Comparison of ENCODE assay signal across 1 cellular context in genomic region chr10:88081457-88082054, GRCh38.
TF ChIP-seq lines count a peak whose summit lies in the region.

No MANE protein-coding gene starts in this region.

TF ChIP-seq in H1, 55 proteins besides CTCF, POLR2A, EP300 and RAD21:
- TF ChIP-seq RXRA (IDR thresholded peaks at IDR 0.05; ENCODE audit: insufficient read depth, low read depth, low read length) (no peak), SP2 (IDR thresholded peaks at IDR 0.05; ENCODE audit: low read length) (no peak), ATF2 (IDR thresholded peaks at IDR 0.05; ENCODE audit: low read length) (no peak), CTBP2 (IDR thresholded peaks at IDR 0.05; ENCODE audit: borderline replicate concordance, insufficient read depth, insufficient read length, low read length) (no peak), KDM1A (IDR thresholded peaks at IDR 0.05; ENCODE audit: borderline replicate concordance, low read length) (no peak), TAF7 (optimal IDR thresholded peaks at IDR 0.05; ENCODE audit: borderline replicate concordance, low read depth, low read length) (no peak), CREB1 (IDR thresholded peaks at IDR 0.05) (no peak)
- TF ChIP-seq, protein P1, sequence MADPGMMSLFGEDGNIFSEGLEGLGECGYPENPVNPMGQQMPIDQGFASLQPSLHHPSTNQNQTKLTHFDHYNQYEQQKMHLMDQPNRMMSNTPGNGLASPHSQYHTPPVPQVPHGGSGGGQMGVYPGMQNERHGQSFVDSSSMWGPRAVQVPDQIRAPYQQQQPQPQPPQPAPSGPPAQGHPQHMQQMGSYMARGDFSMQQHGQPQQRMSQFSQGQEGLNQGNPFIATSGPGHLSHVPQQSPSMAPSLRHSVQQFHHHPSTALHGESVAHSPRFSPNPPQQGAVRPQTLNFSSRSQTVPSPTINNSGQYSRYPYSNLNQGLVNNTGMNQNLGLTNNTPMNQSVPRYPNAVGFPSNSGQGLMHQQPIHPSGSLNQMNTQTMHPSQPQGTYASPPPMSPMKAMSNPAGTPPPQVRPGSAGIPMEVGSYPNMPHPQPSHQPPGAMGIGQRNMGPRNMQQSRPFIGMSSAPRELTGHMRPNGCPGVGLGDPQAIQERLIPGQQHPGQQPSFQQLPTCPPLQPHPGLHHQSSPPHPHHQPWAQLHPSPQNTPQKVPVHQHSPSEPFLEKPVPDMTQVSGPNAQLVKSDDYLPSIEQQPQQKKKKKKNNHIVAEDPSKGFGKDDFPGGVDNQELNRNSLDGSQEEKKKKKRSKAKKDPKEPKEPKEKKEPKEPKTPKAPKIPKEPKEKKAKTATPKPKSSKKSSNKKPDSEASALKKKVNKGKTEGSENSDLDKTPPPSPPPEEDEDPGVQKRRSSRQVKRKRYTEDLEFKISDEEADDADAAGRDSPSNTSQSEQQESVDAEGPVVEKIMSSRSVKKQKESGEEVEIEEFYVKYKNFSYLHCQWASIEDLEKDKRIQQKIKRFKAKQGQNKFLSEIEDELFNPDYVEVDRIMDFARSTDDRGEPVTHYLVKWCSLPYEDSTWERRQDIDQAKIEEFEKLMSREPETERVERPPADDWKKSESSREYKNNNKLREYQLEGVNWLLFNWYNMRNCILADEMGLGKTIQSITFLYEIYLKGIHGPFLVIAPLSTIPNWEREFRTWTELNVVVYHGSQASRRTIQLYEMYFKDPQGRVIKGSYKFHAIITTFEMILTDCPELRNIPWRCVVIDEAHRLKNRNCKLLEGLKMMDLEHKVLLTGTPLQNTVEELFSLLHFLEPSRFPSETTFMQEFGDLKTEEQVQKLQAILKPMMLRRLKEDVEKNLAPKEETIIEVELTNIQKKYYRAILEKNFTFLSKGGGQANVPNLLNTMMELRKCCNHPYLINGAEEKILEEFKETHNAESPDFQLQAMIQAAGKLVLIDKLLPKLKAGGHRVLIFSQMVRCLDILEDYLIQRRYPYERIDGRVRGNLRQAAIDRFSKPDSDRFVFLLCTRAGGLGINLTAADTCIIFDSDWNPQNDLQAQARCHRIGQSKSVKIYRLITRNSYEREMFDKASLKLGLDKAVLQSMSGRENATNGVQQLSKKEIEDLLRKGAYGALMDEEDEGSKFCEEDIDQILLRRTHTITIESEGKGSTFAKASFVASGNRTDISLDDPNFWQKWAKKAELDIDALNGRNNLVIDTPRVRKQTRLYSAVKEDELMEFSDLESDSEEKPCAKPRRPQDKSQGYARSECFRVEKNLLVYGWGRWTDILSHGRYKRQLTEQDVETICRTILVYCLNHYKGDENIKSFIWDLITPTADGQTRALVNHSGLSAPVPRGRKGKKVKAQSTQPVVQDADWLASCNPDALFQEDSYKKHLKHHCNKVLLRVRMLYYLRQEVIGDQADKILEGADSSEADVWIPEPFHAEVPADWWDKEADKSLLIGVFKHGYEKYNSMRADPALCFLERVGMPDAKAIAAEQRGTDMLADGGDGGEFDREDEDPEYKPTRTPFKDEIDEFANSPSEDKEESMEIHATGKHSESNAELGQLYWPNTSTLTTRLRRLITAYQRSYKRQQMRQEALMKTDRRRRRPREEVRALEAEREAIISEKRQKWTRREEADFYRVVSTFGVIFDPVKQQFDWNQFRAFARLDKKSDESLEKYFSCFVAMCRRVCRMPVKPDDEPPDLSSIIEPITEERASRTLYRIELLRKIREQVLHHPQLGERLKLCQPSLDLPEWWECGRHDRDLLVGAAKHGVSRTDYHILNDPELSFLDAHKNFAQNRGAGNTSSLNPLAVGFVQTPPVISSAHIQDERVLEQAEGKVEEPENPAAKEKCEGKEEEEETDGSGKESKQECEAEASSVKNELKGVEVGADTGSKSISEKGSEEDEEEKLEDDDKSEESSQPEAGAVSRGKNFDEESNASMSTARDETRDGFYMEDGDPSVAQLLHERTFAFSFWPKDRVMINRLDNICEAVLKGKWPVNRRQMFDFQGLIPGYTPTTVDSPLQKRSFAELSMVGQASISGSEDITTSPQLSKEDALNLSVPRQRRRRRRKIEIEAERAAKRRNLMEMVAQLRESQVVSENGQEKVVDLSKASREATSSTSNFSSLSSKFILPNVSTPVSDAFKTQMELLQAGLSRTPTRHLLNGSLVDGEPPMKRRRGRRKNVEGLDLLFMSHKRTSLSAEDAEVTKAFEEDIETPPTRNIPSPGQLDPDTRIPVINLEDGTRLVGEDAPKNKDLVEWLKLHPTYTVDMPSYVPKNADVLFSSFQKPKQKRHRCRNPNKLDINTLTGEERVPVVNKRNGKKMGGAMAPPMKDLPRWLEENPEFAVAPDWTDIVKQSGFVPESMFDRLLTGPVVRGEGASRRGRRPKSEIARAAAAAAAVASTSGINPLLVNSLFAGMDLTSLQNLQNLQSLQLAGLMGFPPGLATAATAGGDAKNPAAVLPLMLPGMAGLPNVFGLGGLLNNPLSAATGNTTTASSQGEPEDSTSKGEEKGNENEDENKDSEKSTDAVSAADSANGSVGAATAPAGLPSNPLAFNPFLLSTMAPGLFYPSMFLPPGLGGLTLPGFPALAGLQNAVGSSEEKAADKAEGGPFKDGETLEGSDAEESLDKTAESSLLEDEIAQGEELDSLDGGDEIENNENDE (IDR thresholded peaks at IDR 0.05; ENCODE audit: insufficient replicate concordance, low read length), result no peak
TF ChIP-seq in H1: peak in this region for 0.
